Comparison of ENCODE assay signal across 20 cellular contexts in the genomic region with DNA sequence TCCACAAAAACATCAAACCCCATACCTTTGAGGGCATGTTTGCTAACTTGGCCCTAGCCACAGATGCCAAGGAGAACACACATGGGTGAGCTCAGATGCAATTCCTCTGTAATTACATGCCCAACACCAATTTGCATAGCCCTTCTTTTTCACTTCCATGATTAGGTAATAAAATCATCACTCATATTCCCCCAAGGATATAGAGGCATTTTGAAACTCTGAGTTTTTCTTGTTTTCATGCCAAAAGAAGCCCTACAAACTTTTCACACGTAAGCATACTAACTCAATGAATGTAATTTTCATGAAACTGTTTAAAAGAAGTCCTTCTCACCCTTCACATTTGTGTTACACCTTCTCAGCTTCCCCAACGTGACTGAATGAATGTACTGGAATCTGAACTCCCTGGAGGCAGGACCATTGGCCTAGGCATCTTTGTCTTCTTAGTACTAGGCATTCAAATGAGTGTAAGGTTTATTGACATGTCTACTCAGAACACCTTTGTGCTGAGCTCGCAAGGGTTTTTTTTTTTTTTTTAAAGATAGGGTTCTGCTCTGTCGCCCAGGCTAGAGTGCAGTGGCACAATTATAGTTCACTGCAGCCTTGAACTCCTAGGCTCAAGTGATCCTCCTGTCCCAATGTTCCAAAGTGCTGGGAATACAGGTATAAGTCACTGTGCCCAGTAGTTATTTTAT. TPM values are rescaled to one million over a fixed set of nuclear protein-coding genes. Genes with fewer than 3 reads are reported as not detected.
DNase-seq lines count a peak whose midpoint lies in the region; ATAC-seq and TF ChIP-seq lines count a peak whose summit lies in the region.
"Had no signal": no experiment of that assay in that cellular context is flagged by ENCODE, and none has a peak within 500 bp of the region (broad histone marks: within the 10 kb centered on the region; RNA-seq: fewer than 3 reads in every experiment).

No MANE protein-coding gene starts in this region.

- peak; percentile 44 for ATAC-seq in foreskin keratinocyte
- ATAC-seq: A549; activated CD4-positive, CD25-positive, alpha-beta regulatory T cell treated with anti-CD3 and anti-CD28 coated beads, Interleukin-2, amount 50 U/mL, for 24 hours; gastrocnemius medialis had no signal

- no peak overlapping the region for H3K4me3 Mint-ChIP-seq in activated naive CD8-positive, alpha-beta T cell
- no peak overlapping the region for H3K4me3 Mint-ChIP-seq in activated naive CD8-positive, alpha-beta T cell treated with anti-CD3 and anti-CD28 coated beads for 36 hours
- H3K4me3 Mint-ChIP-seq: T-helper 1 cell treated with Interleukin-12 subunit alpha and Interleukin-12 subunit beta and Interleukin-4 antibody, amounts not matched to agents 30 μg/mL and 1 μg/mL, for 36 hours had no signal

- intact Hi-C loops in ascending aorta (cut with DNase I): no loop called here

- peaks cover 5 to 7% of the 10 kb centered on the region in 2 donors for H3K36me3 ChIP-seq in ascending aorta
- H3K36me3 ChIP-seq: cardiac muscle cell, gastrocnemius medialis had no signal

- peak overlapping the region; percentile 11 for H3K27ac Mint-ChIP-seq in activated naive CD8-positive, alpha-beta T cell
- H3K27ac Mint-ChIP-seq in activated naive CD8-positive, alpha-beta T cell treated with anti-CD3 and anti-CD28 coated beads for 36 hours: no peak overlapping the region
- H3K27ac Mint-ChIP-seq: T-helper 1 cell treated with Interleukin-12 subunit alpha and Interleukin-12 subunit beta and Interleukin-4 antibody, amounts not matched to agents 30 μg/mL and 1 μg/mL, for 36 hours had no signal

- no peaks in the 10 kb centered on the region for H3K9me3 Mint-ChIP-seq in activated naive CD8-positive, alpha-beta T cell (ENCODE audit: low read depth)
- H3K9me3 Mint-ChIP-seq in activated naive CD8-positive, alpha-beta T cell treated with anti-CD3 and anti-CD28 coated beads for 36 hours: no peaks in the 10 kb centered on the region
- H3K9me3 Mint-ChIP-seq: T-helper 1 cell treated with Interleukin-12 subunit alpha and Interleukin-12 subunit beta and Interleukin-4 antibody, amounts not matched to agents 30 μg/mL and 1 μg/mL, for 36 hours had no signal

- no peaks in the 10 kb centered on the region for H3K9me3 ChIP-seq in ascending aorta
- H3K9me3 ChIP-seq: A549, gastrocnemius medialis had no signal

- TF ChIP-seq CTCF in ascending aorta (IDR thresholded peaks at IDR 0.05) (no peak), foreskin keratinocyte (conservative IDR thresholded peaks at IDR 0.05) (no peak)

- H3K36me3 Mint-ChIP-seq in activated naive CD8-positive, alpha-beta T cell: no peaks in the 10 kb centered on the region
- peaks cover 4% of the 10 kb centered on the region for H3K36me3 Mint-ChIP-seq in activated naive CD8-positive, alpha-beta T cell treated with anti-CD3 and anti-CD28 coated beads for 36 hours

- DNase-seq in activated naive CD8-positive, alpha-beta T cell treated with anti-CD3 and anti-CD28 coated beads for 36 hours: no peak
- DNase-seq in ascending aorta (ENCODE audit: low spot score in 2 of 2) (no peak), foreskin keratinocyte (peak; percentile 88 to 92), stromal cell of bone marrow (ENCODE audit: low read depth) (peak; percentile 58), DMS79 (lab: John Stamatoyannopoulos, UW) (no peak), NCI-H345 (lab: John Stamatoyannopoulos, UW) (no peak), midbrain (lab: John Stamatoyannopoulos, UW) (no peak)
- DNase-seq: activated CD8-positive, alpha-beta memory T cell treated with anti-CD3 and anti-CD28 coated beads, Interleukin-2, amount 50 U/mL, for 48 hours; activated naive CD4-positive, alpha-beta T cell; gastrocnemius medialis; Kasumi-1; NCI-H1105 treated with DMSO at 0.1 percent for 48 hours; SHP77 treated with DMSO at 0.1 percent for 48 hours; stimulated activated CD4-positive, alpha-beta T cell treated with anti-CD3 and anti-CD28 coated beads, Interleukin-12 subunit alpha, Interleukin-12 subunit beta, amount 100 ng/mL, for 4 hours; stimulated activated naive CD4-positive, alpha-beta T cell had no signal

- H3K4me1 ChIP-seq in ascending aorta (peaks cover 4 to 78% of the 10 kb centered on the region in 2 donors), foreskin keratinocyte (peaks cover 26% of the 10 kb centered on the region)

- no peaks in the 10 kb centered on the region for H3K27me3 Mint-ChIP-seq in activated naive CD8-positive, alpha-beta T cell
- H3K27me3 Mint-ChIP-seq in activated naive CD8-positive, alpha-beta T cell treated with anti-CD3 and anti-CD28 coated beads for 36 hours: no peaks in the 10 kb centered on the region

- H3K4me1 Mint-ChIP-seq in activated naive CD8-positive, alpha-beta T cell (ENCODE audit: low read depth): peaks cover 30% of the 10 kb centered on the region
- H3K4me1 Mint-ChIP-seq in activated naive CD8-positive, alpha-beta T cell treated with anti-CD3 and anti-CD28 coated beads for 36 hours: peaks cover 13% of the 10 kb centered on the region

- H3K4me3 ChIP-seq in ascending aorta: no peak overlapping the region
- H3K4me3 ChIP-seq: A549, cardiac muscle cell, gastrocnemius medialis had no signal

- H3K27me3 ChIP-seq in ascending aorta: no peaks in the 10 kb centered on the region
- H3K27me3 ChIP-seq in foreskin keratinocyte: no peaks in the 10 kb centered on the region
- H3K27me3 ChIP-seq: cardiac muscle cell, gastrocnemius medialis had no signal

- H3K27ac ChIP-seq in ascending aorta (peak overlapping the region; percentile 48), foreskin keratinocyte (peak overlapping the region; percentile 45)
- H3K27ac ChIP-seq: A549, cardiac muscle cell had no signal

RNA-seq across cellular contexts. Expression of gene FBXO42, which starts 31.0 kb away (rescaled TPM):
- total RNA-seq in activated naive CD8-positive, alpha-beta T cell treated with anti-CD3 and anti-CD28 coated beads for 36 hours: 10 to 100 TPM; 14.6 to 17.7 TPM
- total RNA-seq in ascending aorta (36.6 TPM), foreskin keratinocyte (12.9 and 14.1 TPM in 2 replicates)
- 10.4 and 11.3 TPM in 2 replicates for polyA plus RNA-seq in foreskin keratinocyte

RNA-seq across cellular contexts. Expression of gene SZRD1, which starts 45.7 kb away (rescaled TPM):
- 100 to 1,000 TPM; 190 to 196 TPM for total RNA-seq in activated naive CD8-positive, alpha-beta T cell treated with anti-CD3 and anti-CD28 coated beads for 36 hours
- total RNA-seq in ascending aorta (106 TPM), foreskin keratinocyte (126 and 127 TPM in 2 replicates)
- polyA plus RNA-seq in foreskin keratinocyte: 104 and 119 TPM in 2 replicates

Comparison
In these comparisons a context has a peak if more than half of its experiments do, and no peak if none do; other contexts are left out.
1. DNase-seq: peak in foreskin keratinocyte (2 of 2) and stromal cell of bone marrow (single experiment); none in activated naive CD8-positive, alpha-beta T cell treated with anti-CD3 and anti-CD28 coated beads for 36 hours (single experiment), ascending aorta (0 of 2), DMS79 (single experiment), NCI-H345 (single experiment) and midbrain (single experiment).